ENCODE assay signal across 23 cellular contexts in genomic region chr2:235041221-235041917, GRCh38.
"Had no signal": no experiment of that assay in that cellular context is flagged by ENCODE, and none has a peak within 500 bp of the region (broad histone marks: within the 10 kb centered on the region; RNA-seq: fewer than 3 reads in every experiment).

No MANE protein-coding gene starts in this region.

- H3K4me3 Mint-ChIP-seq: memory B cell; mesothelial cell of epicardium; natural killer cell; neural crest cell; stimulated activated memory B cell treated with anti-CD40 and anti-IgM and Interleukin-4, amounts not matched to agents 10 μg/mL and 1 μg/mL and 100 μg/mL, for 72 hours; stimulated activated naive CD8-positive, alpha-beta T cell treated with anti-CD3 and anti-CD28 coated beads, Interleukin-15, Interleukin-2, amounts not matched to agents 100 ng/mL and 50 ng/mL, for 24 hours had no signal

- H3K27ac ChIP-seq: coronary artery, dorsolateral prefrontal cortex, epithelial cell of prostate, esophagus muscularis mucosa, gastrocnemius medialis, heart right ventricle, ovary, tibial artery, upper lobe of left lung had no signal

- H3K27me3 Mint-ChIP-seq: memory B cell; progenitor cell of endocrine pancreas; stimulated activated memory B cell treated with anti-CD40 and anti-IgM and Interleukin-4, amounts not matched to agents 10 μg/mL and 1 μg/mL and 100 μg/mL, for 72 hours; stimulated activated naive CD8-positive, alpha-beta T cell treated with anti-CD3 and anti-CD28 coated beads, Interleukin-15, Interleukin-2, amounts not matched to agents 100 ng/mL and 50 ng/mL, for 24 hours had no signal

- H3K36me3 ChIP-seq: ovary had no signal

- H3K27ac Mint-ChIP-seq: memory B cell; mesothelial cell of epicardium; natural killer cell; progenitor cell of endocrine pancreas; stimulated activated memory B cell treated with anti-CD40 and anti-IgM and Interleukin-4, amounts not matched to agents 10 μg/mL and 1 μg/mL and 100 μg/mL, for 72 hours; stimulated activated naive CD8-positive, alpha-beta T cell treated with anti-CD3 and anti-CD28 coated beads, Interleukin-15, Interleukin-2, amounts not matched to agents 100 ng/mL and 50 ng/mL, for 24 hours had no signal

- H3K27me3 ChIP-seq: dorsolateral prefrontal cortex, esophagus muscularis mucosa, gastrocnemius medialis, heart right ventricle, ovary, tibial artery, upper lobe of left lung had no signal

- H3K36me3 Mint-ChIP-seq: memory B cell, natural killer cell had no signal

- H3K9me3 ChIP-seq: esophagus muscularis mucosa, gastrocnemius medialis, heart right ventricle, ovary, tibial artery, upper lobe of left lung had no signal

- ATAC-seq: gastrocnemius medialis; heart right ventricle; natural killer cell; right cardiac atrium; stimulated activated memory B cell treated with anti-CD40 and anti-IgM and Interleukin-4, amounts not matched to agents 10 μg/mL and 1 μg/mL and 100 μg/mL, for 72 hours had no signal

- H3K4me1 ChIP-seq: gastrocnemius medialis, tibial artery had no signal

- H3K4me3 ChIP-seq: coronary artery, dorsolateral prefrontal cortex, esophagus muscularis mucosa, gastrocnemius medialis, heart right ventricle, ovary, tibial artery, upper lobe of left lung had no signal

- DNase-seq: dorsolateral prefrontal cortex; effector CD8-positive, alpha-beta T cell; gastrocnemius medialis; heart right ventricle; hypothalamus; kidney glomerular epithelial cell; natural killer cell; right cardiac atrium; stimulated activated CD4-positive, alpha-beta T cell treated with anti-CD3 and anti-CD28 coated beads, Interleukin-15, amount 100 ng/mL, for 24 hours; stimulated activated CD4-positive, alpha-beta T cell treated with anti-CD3 and anti-CD28 coated beads, Interleukin-1b, Interleukin-23, amount 100 ng/mL, for 48 hours; stimulated activated CD4-positive, alpha-beta T cell treated with anti-CD3 and anti-CD28 coated beads, Interleukin-4, amount 100 ng/mL, for 24 hours had no signal

- H3K9me3 Mint-ChIP-seq: memory B cell; mesothelial cell of epicardium; natural killer cell; neural crest cell; stimulated activated memory B cell treated with anti-CD40 and anti-IgM and Interleukin-4, amounts not matched to agents 10 μg/mL and 1 μg/mL and 100 μg/mL, for 72 hours; stimulated activated naive CD8-positive, alpha-beta T cell treated with anti-CD3 and anti-CD28 coated beads, Interleukin-15, Interleukin-2, amounts not matched to agents 100 ng/mL and 50 ng/mL, for 24 hours had no signal
